ENCODE assay signal across 11 cellular contexts in the genomic region with DNA sequence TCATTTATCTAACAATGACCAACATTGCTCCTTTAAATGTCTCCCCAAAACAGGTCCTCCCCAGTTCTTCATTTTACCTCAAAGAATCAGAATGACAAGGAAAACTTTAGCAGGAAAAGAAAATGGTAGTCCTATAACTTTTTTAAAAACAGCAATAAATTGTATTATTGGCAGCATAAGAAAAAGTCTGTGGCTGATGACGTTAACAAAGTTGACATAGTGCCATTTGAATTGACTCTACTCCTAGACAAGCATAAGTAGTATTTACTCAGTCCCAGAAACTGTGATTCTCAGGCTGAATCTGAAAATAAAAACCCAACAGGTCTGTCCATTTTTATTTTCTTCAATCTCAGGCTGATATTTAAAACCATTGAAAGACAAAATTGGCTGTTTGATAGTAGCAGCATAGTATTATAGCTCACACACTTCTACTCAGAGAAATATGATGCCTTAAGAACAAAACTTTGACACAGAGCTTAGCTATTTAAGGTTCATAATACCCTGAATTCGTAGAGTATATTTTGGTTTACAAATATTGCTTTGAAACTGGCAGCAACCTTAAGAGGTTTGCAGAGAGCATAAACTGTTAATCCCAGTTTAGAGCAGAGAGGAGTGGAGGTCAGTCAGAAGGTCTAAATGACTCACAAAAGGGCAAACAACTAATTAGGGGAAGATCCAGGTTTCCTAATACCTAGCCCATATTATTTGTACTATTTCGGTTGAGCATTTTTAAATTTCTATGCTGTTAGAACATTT. TPM values are rescaled to one million over a fixed set of nuclear protein-coding genes. Genes with fewer than 3 reads are reported as not detected.
DNase-seq lines count a peak whose midpoint lies in the region; ATAC-seq, FAIRE-seq and TF ChIP-seq lines count a peak whose summit lies in the region.
"Had no signal": no experiment of that assay in that cellular context is flagged by ENCODE, and none has a peak within 500 bp of the region (broad histone marks: within the 10 kb centered on the region; RNA-seq: fewer than 3 reads in every experiment).

No MANE protein-coding gene starts in this region.

- in situ Hi-C loops in SK-MEL-5 (cut with HindIII; ENCODE audit: low pct_unique_long_range_greater_than_20kb, low sequenced_read_pairs) = no loop called here

- DNase-seq in H54 (ENCODE audit: insufficient read length, low spot score) (no peak), SK-MEL-5 (ENCODE audit: low read depth, low spot score) (peak; percentile 40), fibroblast of peridontal ligament (ENCODE audit: extremely low read depth) (peak; percentile 86), sciatic nerve (ENCODE audit: low spot score) (no peak), NCI-H446 treated with DMSO at 0.1 percent for 48 hours (lab: John Stamatoyannopoulos, UW) (no peak)
- DNase-seq in activated CD4-positive, alpha-beta T cell treated with anti-CD3 and anti-CD28 coated beads for 48 hours = no peak
- DNase-seq: activated CD8-positive, alpha-beta T cell treated with anti-CD3 and anti-CD28 coated beads, Interleukin-2, amount 10 ng/mL, durations not matched to agents 7 days and 5 days; activated naive CD4-positive, alpha-beta T cell treated with Interleukin-2 at 50 U/mL for 16 hours; dorsolateral prefrontal cortex had no signal

- TF ChIP-seq POLR2A in H54 (IDR thresholded peaks at IDR 0.05; ENCODE audit: low read depth, low read length) = no peak

- peak; percentile 76 for FAIRE-seq in H54 (lab: Jason Lieb, UNC)

- ATAC-seq in sciatic nerve (peak; percentile 60), GM21529 (IDR thresholded peaks at IDR 0.05; ENCODE audit: unreplicated experiment) (no peak), GM18873 (IDR thresholded peaks at IDR 0.05; ENCODE audit: low FRiP score, unreplicated experiment) (no peak)
- ATAC-seq: activated CD8-positive, alpha-beta T cell treated with anti-CD3 and anti-CD28 coated beads, Interleukin-2, amount 10 ng/mL, durations not matched to agents 7 days and 5 days had no signal

- intact Hi-C loops in sciatic nerve (cut with DNase I) = no loop called here

RNA-seq across cellular contexts. Expression of a gene that starts 35.0 kb away (rescaled TPM):
- 38.8 and 39.1 TPM in 2 replicates for total RNA-seq in SK-MEL-5 (2014; rRNA removed; shearing (Covaris generic))
- polyA plus RNA-seq in SK-MEL-5 (2015; cell fraction: cytosol; rRNA removed) = 18.0 and 22.3 TPM in 2 replicates
- polyA plus RNA-seq in SK-MEL-5 (2015; cell fraction: nucleus; rRNA removed) = 38.9 and 44.8 TPM in 2 replicates
- 24.2 TPM for total RNA-seq in sciatic nerve

Comparison
In these comparisons a context has a peak if more than half of its experiments do, and no peak if none do; other contexts are left out.
1. DNase-seq: peak in SK-MEL-5 (single experiment) and fibroblast of peridontal ligament (single experiment); none in H54 (single experiment), sciatic nerve (single experiment), NCI-H446 treated with DMSO at 0.1 percent for 48 hours (single experiment) and activated CD4-positive, alpha-beta T cell treated with anti-CD3 and anti-CD28 coated beads for 48 hours (single experiment).